Comparison of ENCODE assay signal across 8 cellular contexts in genomic region chr1:167554028-167554779, GRCh38. TPM values are rescaled to one million over a fixed set of nuclear protein-coding genes. Genes with fewer than 3 reads are reported as not detected.
DNase-seq lines count a peak whose midpoint lies in the region; ATAC-seq and TF ChIP-seq lines count a peak whose summit lies in the region.

No MANE protein-coding gene starts in this region.

- H3K9me3 Mint-ChIP-seq in neural crest cell = no peaks in the 10 kb centered on the region

- peak overlapping the region in 1 of 2 donors; percentile 65 for H3K9ac ChIP-seq in colonic mucosa (ENCODE audit: low read depth in 2 of 2, low read length in 2 of 2)

- peak; percentile 26 for ATAC-seq in GM21786 (IDR thresholded peaks at IDR 0.05; ENCODE audit: unreplicated experiment)

- peak overlapping the region; percentile 59 for H3K27ac Mint-ChIP-seq in neural crest cell (ENCODE audit: unreplicated experiment)

- DNase-seq in GM12864 (ENCODE audit: low read depth) (no peak), NOMO-1 treated with DMSO at 0.1 percent for 48 hours (lab: John Stamatoyannopoulos, UW; ENCODE audit: unreplicated experiment) (peak; percentile 46), colonic mucosa (no peak), neural crest cell (ENCODE audit: low read depth, low spot score) (no peak), islet precursor cell (no peak), NCI-H1092 (lab: John Stamatoyannopoulos, UW) (no peak), cerebellar nuclear complex (lab: John Stamatoyannopoulos, UW) (no peak)

- no peaks in the 10 kb centered on the region for H3K27me3 Mint-ChIP-seq in neural crest cell (ENCODE audit: low read depth)

- peaks cover 4% of the 10 kb centered on the region for H3K4me1 ChIP-seq in colonic mucosa

- intact Hi-C loops in colonic mucosa (cut with DNase I) = no loop called here

- H3K4me3 Mint-ChIP-seq in neural crest cell = peak overlapping the region; percentile 87

- H3K9me3 ChIP-seq in colonic mucosa = no peaks in the 10 kb centered on the region

- peak overlapping the region; percentile 84 for H3K27ac ChIP-seq in colonic mucosa

- H3K36me3 ChIP-seq in colonic mucosa = no peaks in the 10 kb centered on the region

- no peaks in the 10 kb centered on the region for H3K27me3 ChIP-seq in colonic mucosa

- H3K4me3 ChIP-seq in GM12864 (ENCODE audit: low read depth, low read length) (peak overlapping the region; percentile 90), colonic mucosa (peak overlapping the region; percentile 92)

- TF ChIP-seq CTCF in GM12864 (IDR thresholded peaks at IDR 0.05; ENCODE audit: low read depth, low read length, missing control alignments) = no peak
- TF ChIP-seq CTCF in colonic mucosa (IDR thresholded peaks at IDR 0.05) = no peak
- no peak for TF ChIP-seq CTCF in neural crest cell (conservative IDR thresholded peaks at IDR 0.05)

- no peaks in the 10 kb centered on the region for H3K36me3 Mint-ChIP-seq in neural crest cell (ENCODE audit: low read depth)

- peaks cover 25% of the 10 kb centered on the region for H3K4me1 Mint-ChIP-seq in neural crest cell

RNA-seq across cellular contexts. Expression of gene CREG1, which starts 0.6 kb away (rescaled TPM):
- total RNA-seq in colonic mucosa (10 to 100 TPM; 43.2 to 72.7 TPM), neural crest cell (24.1 and 25.6 TPM in 2 replicates)

RNA-seq across cellular contexts. Expression of gene CD247, which starts 35.9 kb away (rescaled TPM):
- total RNA-seq in colonic mucosa (1 to 10 TPM; 2.6 to 4.9 TPM), neural crest cell (2.8 and 3.9 TPM in 2 replicates)
